In the genomic region with DNA sequence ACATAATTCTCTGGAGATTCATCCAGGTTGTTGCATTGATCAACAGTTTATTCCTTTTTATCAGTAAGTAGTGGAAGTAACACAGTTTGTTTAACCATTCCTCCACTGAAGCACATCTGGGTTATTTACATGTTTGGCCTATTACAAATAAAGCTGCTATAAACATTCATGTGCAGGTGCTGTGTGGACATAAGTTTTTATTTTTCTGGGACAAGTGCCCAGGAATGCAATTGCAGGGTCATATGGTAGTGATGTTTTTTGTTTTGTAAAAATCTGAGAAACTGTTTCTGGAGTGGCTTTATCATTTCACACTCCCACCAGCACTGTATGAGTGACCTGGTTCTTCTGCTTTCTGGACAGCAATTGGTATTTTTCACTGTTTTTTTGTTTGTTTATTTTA, we compare ENCODE assay signal across 25 cellular contexts.
"Had no signal": no experiment of that assay in that cellular context is flagged by ENCODE, and none has a peak within 500 bp of the region (broad histone marks: within the 10 kb centered on the region; RNA-seq: fewer than 3 reads in every experiment).

No MANE protein-coding gene starts in this region.

- ATAC-seq: esophagus mucosa, heart left ventricle, left lobe of liver, natural killer cell had no signal

- FAIRE-seq: colon, islet of Langerhans, small intestine had no signal

- DNase-seq: effector CD4-positive, alpha-beta T cell; endodermal cell; foreskin melanocyte; heart left ventricle; hippocampal formation; natural killer cell; nucleus accumbens; ovary; sigmoid colon; small intestine; stimulated activated CD4-positive, alpha-beta T cell treated with anti-CD3 and anti-CD28 coated beads, Interleukin-12 subunit alpha, Interleukin-12 subunit beta, amount 100 ng/mL, for 4 hours; tibial artery; upper lobe of left lung; uterus had no signal

- H3K4me1 Mint-ChIP-seq: central memory CD8-positive, alpha-beta T cell; memory B cell; natural killer cell; neural progenitor cell had no signal

- H3K9me3 Mint-ChIP-seq: memory B cell; stimulated activated naive CD8-positive, alpha-beta T cell treated with anti-CD3 and anti-CD28 coated beads, Interleukin-15, Interleukin-2, amounts not matched to agents 100 ng/mL and 50 ng/mL, for 24 hours had no signal

- H3K27ac ChIP-seq: heart left ventricle, neural progenitor cell, ovary, right atrium auricular region, sigmoid colon, tibial artery, upper lobe of left lung, uterus had no signal

- H3K27me3 Mint-ChIP-seq: central memory CD8-positive, alpha-beta T cell; dendritic cell treated with granulocyte-macrophage colony-stimulating factor and Interleukin-4, amounts not matched to agents 40 ng/mL and 50 ng/mL, for 4 days; memory B cell; stimulated activated naive CD8-positive, alpha-beta T cell treated with anti-CD3 and anti-CD28 coated beads, Interleukin-15, Interleukin-2, amounts not matched to agents 100 ng/mL and 50 ng/mL, for 24 hours had no signal

- H3K27ac Mint-ChIP-seq: dendritic cell treated with granulocyte-macrophage colony-stimulating factor and Interleukin-4, amounts not matched to agents 40 ng/mL and 50 ng/mL, for 4 days; endodermal cell; memory B cell; mesothelial cell of epicardium; natural killer cell; neural progenitor cell; stimulated activated naive CD8-positive, alpha-beta T cell treated with anti-CD3 and anti-CD28 coated beads, Interleukin-15, Interleukin-2, amounts not matched to agents 100 ng/mL and 50 ng/mL, for 24 hours had no signal

- H3K4me3 ChIP-seq: heart left ventricle, neural progenitor cell, ovary, right atrium auricular region, sigmoid colon, tibial artery, upper lobe of left lung, uterus had no signal

- H3K4me3 Mint-ChIP-seq: central memory CD8-positive, alpha-beta T cell; dendritic cell treated with granulocyte-macrophage colony-stimulating factor and Interleukin-4, amounts not matched to agents 40 ng/mL and 50 ng/mL, for 4 days; endodermal cell; memory B cell; mesothelial cell of epicardium; natural killer cell; neural progenitor cell; stimulated activated naive CD8-positive, alpha-beta T cell treated with anti-CD3 and anti-CD28 coated beads, Interleukin-15, Interleukin-2, amounts not matched to agents 100 ng/mL and 50 ng/mL, for 24 hours had no signal

- H3K36me3 Mint-ChIP-seq: memory B cell, mesothelial cell of epicardium, natural killer cell, neural progenitor cell had no signal
